In the genomic region with DNA sequence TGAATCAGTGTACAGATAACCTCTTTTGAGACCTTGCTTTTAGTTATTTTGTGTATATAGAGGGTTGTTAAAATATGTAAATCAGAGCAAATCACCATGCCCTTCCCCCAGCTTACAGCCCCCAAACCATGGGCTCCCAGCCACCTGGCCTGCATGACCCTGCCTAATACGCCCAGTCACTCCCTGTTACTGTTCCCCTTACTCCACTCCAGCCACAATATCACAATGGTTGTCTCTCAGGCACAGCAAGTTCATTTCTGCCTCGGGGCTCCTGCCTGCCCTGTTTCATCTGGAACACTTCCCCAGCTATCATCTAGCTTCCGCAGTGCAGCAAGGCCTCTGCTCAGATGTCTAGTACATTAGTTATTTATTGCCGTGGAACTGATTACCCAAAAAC, we compare ENCODE assay signal across 17 cellular contexts. TPM values are rescaled to one million over a fixed set of nuclear protein-coding genes. Genes with fewer than 3 reads are reported as not detected.
DNase-seq lines count a peak whose midpoint lies in the region; ATAC-seq, FAIRE-seq and TF ChIP-seq lines count a peak whose summit lies in the region.
"Had no signal": no experiment of that assay in that cellular context is flagged by ENCODE, and none has a peak within 500 bp of the region (broad histone marks: within the 10 kb centered on the region; RNA-seq: fewer than 3 reads in every experiment).

No MANE protein-coding gene starts in this region.

- no peak for TF ChIP-seq EP300 in suprapubic skin (IDR thresholded peaks at IDR 0.05)

- CTCF ChIA-PET in activated B cell treated with CpG ODN at 0.5 μM for 24 hours (lab: Charles Lee), result interaction anchor here (1.1 kb wide), 1 partner anchor 87 kb away, joined by 3 read pairs; no protein-coding TSS in a partner anchor

- H3K4me1 ChIP-seq in kidney (ENCODE audit: control insufficient read depth in 1 of 2, insufficient read depth in 1 of 2, low read depth in 1 of 2, low read length in 2 of 2) (peaks cover 17% of the 10 kb centered on the region in 2 donors), suprapubic skin (peaks cover 25% of the 10 kb centered on the region)
- H3K4me1 ChIP-seq: uterus had no signal

- no peak for ATAC-seq in activated B cell treated with CpG ODN at 0.5 μM for 24 hours (ENCODE audit: low read depth)
- no peak for ATAC-seq in HG02973 (IDR thresholded peaks at IDR 0.05; ENCODE audit: unreplicated experiment)
- no peak for ATAC-seq in GM21526 (IDR thresholded peaks at IDR 0.05; ENCODE audit: low FRiP score, unreplicated experiment)
- ATAC-seq: effector memory CD8-positive, alpha-beta T cell had no signal

- H3K9ac ChIP-seq in kidney (ENCODE audit: low read length in 2 of 2), result peak overlapping the region in 1 of 2 donors; percentile 26

- H3K36me3 ChIP-seq in kidney (ENCODE audit: control insufficient read depth in 1 of 2, insufficient read depth in 2 of 2, low read length in 2 of 2) (no peaks in the 10 kb centered on the region), suprapubic skin (no peaks in the 10 kb centered on the region)
- H3K36me3 ChIP-seq: uterus had no signal

- peaks cover 59% of the 10 kb centered on the region for H3K4me1 Mint-ChIP-seq in activated B cell treated with CpG ODN at 0.5 μM for 24 hours

- peak overlapping the region; percentile 68 for H3K27ac Mint-ChIP-seq in activated B cell treated with CpG ODN at 0.5 μM for 24 hours

- H3K9me3 Mint-ChIP-seq in activated B cell treated with CpG ODN at 0.5 μM for 24 hours, result peaks cover 4% of the 10 kb centered on the region
- H3K9me3 Mint-ChIP-seq: effector memory CD8-positive, alpha-beta T cell had no signal

- peaks cover 21% of the 10 kb centered on the region for H3K36me3 Mint-ChIP-seq in activated B cell treated with CpG ODN at 0.5 μM for 24 hours (ENCODE audit: low read depth)

- H3K27me3 ChIP-seq in suprapubic skin, result no peaks in the 10 kb centered on the region
- H3K27me3 ChIP-seq: SJSA1, uterus had no signal

- intact Hi-C loops in activated B cell treated with CpG ODN at 0.5 μM for 24 hours (cut with micrococcal nuclease) (loop anchor here (10.0 kb wide), 1 partner anchor 364 kb away; the partner anchor contains the start of genes FAM120A and FAM120AOS), kidney (cut with DNase I) (no loop called here)

- WGBS in suprapubic skin, result 84% methylated on average over 4 of the region's 4 CpGs

- POLR2A ChIA-PET in activated B cell treated with CpG ODN at 0.5 μM for 24 hours (lab: Charles Lee), result interaction anchor here (0.5 to 1.3 kb wide), 3 partner anchors 27 to 868 kb away, joined by 4 to 6 read pairs (median 4); no protein-coding TSS in a partner anchor

- peak overlapping the region; percentile 24 for H3K4me3 Mint-ChIP-seq in activated B cell treated with CpG ODN at 0.5 μM for 24 hours
- H3K4me3 Mint-ChIP-seq: effector memory CD8-positive, alpha-beta T cell had no signal

- no peak for FAIRE-seq in kidney (lab: Jason Lieb, UNC)
- FAIRE-seq: G401.6, small intestine had no signal

- H3K4me3 ChIP-seq in kidney (ENCODE audit: low read length in 2 of 2) (no peak overlapping the region), suprapubic skin (no peak overlapping the region)
- H3K4me3 ChIP-seq: SJSA1, uterus had no signal

- peak; percentile 44 for DNase-seq in activated effector memory CD4-positive, alpha-beta T cell treated with anti-CD3 and anti-CD28 coated beads, Interleukin-2, amount 50 U/mL, for 16 hours
- DNase-seq in activated effector memory CD4-positive, alpha-beta T cell treated with Interleukin-2 at 50 U/mL for 16 hours, result no peak
- DNase-seq in activated B cell treated with CpG ODN at 0.5 μM for 24 hours, result no peak
- DNase-seq in kidney, result peak; percentile 23
- DNase-seq in suprapubic skin (ENCODE audit: low spot score in 2 of 2), result peak; percentile 38 to 43
- no peak for DNase-seq in NOMO-1 treated with DMSO at 0.1 percent for 48 hours (lab: John Stamatoyannopoulos, UW; ENCODE audit: unreplicated experiment)
- DNase-seq: effector memory CD8-positive, alpha-beta T cell; KBM-7; NCI-H187; NCI-H774 had no signal

- H3K27me3 Mint-ChIP-seq in activated B cell treated with CpG ODN at 0.5 μM for 24 hours, result no peaks in the 10 kb centered on the region
- H3K27me3 Mint-ChIP-seq: effector memory CD8-positive, alpha-beta T cell had no signal

- no peak for TF ChIP-seq POLR2A in suprapubic skin (IDR thresholded peaks at IDR 0.05)

- TF ChIP-seq CTCF in activated B cell treated with CpG ODN at 0.5 μM for 24 hours (IDR thresholded peaks at IDR 0.05) (no peak), kidney (IDR thresholded peaks at IDR 0.05; ENCODE audit: borderline replicate concordance, extremely low read depth, insufficient read depth) (no peak), suprapubic skin (IDR thresholded peaks at IDR 0.05) (no peak)

- H3K9me3 ChIP-seq in kidney (ENCODE audit: control insufficient read depth in 1 of 2, low read length in 2 of 2), result no peaks in the 10 kb centered on the region
- peaks cover 6% of the 10 kb centered on the region for H3K9me3 ChIP-seq in suprapubic skin

- no peak overlapping the region for H3K27ac ChIP-seq in kidney (ENCODE audit: low read depth in 2 of 2, low read length in 2 of 2)
- no peak overlapping the region for H3K27ac ChIP-seq in suprapubic skin
- H3K27ac ChIP-seq: SJSA1, uterus had no signal

RNA-seq across cellular contexts. Expression of gene CARD19, which starts 5.0 kb away (rescaled TPM):
- 13.7 and 15.6 TPM in 2 replicates for total RNA-seq in activated B cell treated with CpG ODN at 0.5 μM for 24 hours
- 44.5 TPM for total RNA-seq in kidney
- polyA plus RNA-seq in kidney (ENCODE audit: insufficient read depth, low read depth, low replicate concordance), result 49.3 TPM
- 10 to 100 TPM; 43.2 to 63.6 (median 54.3) TPM for total RNA-seq in suprapubic skin

RNA-seq across cellular contexts. Expression of gene SUSD3, which starts 32.6 kb away (rescaled TPM):
- total RNA-seq in activated B cell treated with CpG ODN at 0.5 μM for 24 hours (9.1 and 12.9 TPM in 2 replicates), kidney (12.2 TPM), suprapubic skin (1 to 10 TPM; 2.8 to 6.4 (median 5.1) TPM)
- polyA plus RNA-seq in kidney (ENCODE audit: insufficient read depth, low read depth, low replicate concordance), result 34.6 TPM
- total RNA-seq: SJSA1 had no signal
- polyA plus RNA-seq: neural cell had no signal

RNA-seq across cellular contexts. Expression of gene NINJ1, which starts 43.0 kb away (rescaled TPM):
- total RNA-seq in activated B cell treated with CpG ODN at 0.5 μM for 24 hours, result 10.2 and 11.0 TPM in 2 replicates
- 56.3 TPM for total RNA-seq in kidney
- polyA plus RNA-seq in kidney (ENCODE audit: insufficient read depth, low read depth, low replicate concordance), result 149 TPM
- total RNA-seq in suprapubic skin, result 100 to 1,000 TPM in 3 of 4 donors, 10 to 100 TPM in 1; 88.3 to 158 (median 113) TPM

Comparison
In these comparisons a context has a peak if more than half of its experiments do, and no peak if none do; other contexts are left out.
1. DNase-seq: peak in activated effector memory CD4-positive, alpha-beta T cell treated with anti-CD3 and anti-CD28 coated beads, Interleukin-2, amount 50 U/mL, for 16 hours (single experiment), kidney (single experiment) and suprapubic skin (2 of 2); none in activated effector memory CD4-positive, alpha-beta T cell treated with Interleukin-2 at 50 U/mL for 16 hours (single experiment), activated B cell treated with CpG ODN at 0.5 μM for 24 hours (single experiment) and NOMO-1 treated with DMSO at 0.1 percent for 48 hours (single experiment).